ENCODE assay signal across 23 cellular contexts in the genomic region with DNA sequence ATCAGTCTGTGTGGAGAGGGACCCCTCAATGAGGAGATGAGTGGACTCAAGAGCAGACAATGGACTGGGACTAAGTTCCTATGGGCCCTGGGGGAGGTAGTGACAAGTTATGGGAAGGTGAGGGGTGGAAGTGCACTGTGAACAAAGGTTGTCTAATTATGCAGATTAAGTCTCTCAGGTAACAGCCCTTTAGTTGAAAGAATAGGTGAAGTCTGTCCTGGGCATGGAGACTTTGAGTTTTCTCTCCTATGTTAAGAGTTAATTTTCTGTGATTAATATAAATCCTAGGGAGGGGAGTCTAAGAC.
DNase-seq lines count a peak whose midpoint lies in the region; ATAC-seq, FAIRE-seq and TF ChIP-seq lines count a peak whose summit lies in the region.
"Had no signal": no experiment of that assay in that cellular context is flagged by ENCODE, and none has a peak within 500 bp of the region (broad histone marks: within the 10 kb centered on the region; RNA-seq: fewer than 3 reads in every experiment).

No MANE protein-coding gene starts in this region.

- no peak for TF ChIP-seq POLR2A in GM12878 (IDR thresholded peaks at IDR 0.05; ENCODE audit: low read depth, low read length)

- H3K27me3 ChIP-seq in GM12878 (replicated peaks in 1 of 2; ENCODE audit: control insufficient read depth in 2 of 2, insufficient read depth in 2 of 2, low read length in 1 of 2) = peaks cover 0 to 2% of the 10 kb centered on the region in 2 experiments; a peak in 2 of 4 replicates
- H3K27me3 ChIP-seq in thymus (ENCODE audit: control insufficient read depth, insufficient read depth) = no peaks in the 10 kb centered on the region

- FAIRE-seq in GM12878 (lab: Jason Lieb, UNC) = no peak

- TF ChIP-seq EP300 in GM12878 (IDR thresholded peaks at IDR 0.05; ENCODE audit: borderline replicate concordance in 1 of 2, control insufficient read depth in 1 of 2, low read depth in 2 of 2, low read length in 2 of 2) = no peak

- H3K4me1 Mint-ChIP-seq in activated naive CD4-positive, alpha-beta T cell treated with anti-CD3 and anti-CD28 coated beads, Interleukin-2, amount 10 ng/mL, durations not matched to agents 7 days and 5 days = peaks cover 19% of the 10 kb centered on the region
- no peaks in the 10 kb centered on the region for H3K4me1 Mint-ChIP-seq in type B pancreatic cell (ENCODE audit: unreplicated experiment)

- H3K79me2 ChIP-seq in GM12878 (ENCODE audit: control insufficient read depth, insufficient read depth, low read length) = no peaks in the 10 kb centered on the region

- peaks cover 30% of the 10 kb centered on the region for H3K36me3 Mint-ChIP-seq in activated naive CD4-positive, alpha-beta T cell treated with anti-CD3 and anti-CD28 coated beads, Interleukin-2, amount 10 ng/mL, durations not matched to agents 7 days and 5 days
- H3K36me3 Mint-ChIP-seq in type B pancreatic cell = no peaks in the 10 kb centered on the region

- H3K9me3 Mint-ChIP-seq in activated naive CD4-positive, alpha-beta T cell treated with anti-CD3 and anti-CD28 coated beads, Interleukin-2, amount 10 ng/mL, durations not matched to agents 7 days and 5 days = no peaks in the 10 kb centered on the region
- no peaks in the 10 kb centered on the region for H3K9me3 Mint-ChIP-seq in type B pancreatic cell

- peaks cover 14% of the 10 kb centered on the region for H3K4me1 ChIP-seq in GM12878 (ENCODE audit: control insufficient read depth, insufficient read depth, low read length)
- H3K4me1 ChIP-seq in thymus (ENCODE audit: control insufficient read depth, insufficient read depth, low read length) = peaks cover 18% of the 10 kb centered on the region
- H3K4me1 ChIP-seq: psoas muscle had no signal

- BruUV-seq in GM12878 (replicated peaks; lab: Mats Ljungman, UMichigan) = no TSS peak

- SMC1A ChIA-PET in GM12878 (lab: Charles Lee; ENCODE audit: uncharacterized antibody, unreplicated experiment) = no interaction called here

- H3K27me3 Mint-ChIP-seq in activated naive CD4-positive, alpha-beta T cell treated with anti-CD3 and anti-CD28 coated beads, Interleukin-2, amount 10 ng/mL, durations not matched to agents 7 days and 5 days = no peaks in the 10 kb centered on the region
- no peaks in the 10 kb centered on the region for H3K27me3 Mint-ChIP-seq in type B pancreatic cell

- POLR2A ChIA-PET in GM12878 (lab: Charles Lee) = no interaction called here

- no peak overlapping the region for H3K4me3 ChIP-seq in GM12878
- no peak overlapping the region for H3K4me3 ChIP-seq in thymus (ENCODE audit: low read length)
- H3K4me3 ChIP-seq: psoas muscle, smooth muscle cell had no signal

- TF ChIP-seq CTCF in GM12878 (IDR thresholded peaks at IDR 0.05 in 2 of 3, conservative IDR thresholded peaks at IDR 0.05 in 1 of 3; ENCODE audit: control insufficient read depth in 2 of 3, extremely low read depth in 1 of 3, insufficient read depth in 1 of 3, low read depth in 3 of 3, low read length in 3 of 3) (no peak), type B pancreatic cell (conservative IDR thresholded peaks at IDR 0.05) (no peak)

- H2AFZ ChIP-seq in GM12878 (ENCODE audit: control insufficient read depth, low read depth, low read length) = peak overlapping the region; percentile 77

- no peaks in the 10 kb centered on the region for H4K20me1 ChIP-seq in GM12878 (ENCODE audit: control insufficient read depth, insufficient read depth)

- H3K9me3 ChIP-seq in KOPT-K1 (ENCODE audit: insufficient read depth, low read length, poor library complexity, severe bottlenecking) (no peaks in the 10 kb centered on the region), GM12878 (replicated peaks; ENCODE audit: control insufficient read depth, insufficient read depth, low read length) (no peaks in the 10 kb centered on the region), thymus (ENCODE audit: control insufficient read depth) (peaks cover 1% of the 10 kb centered on the region)
- H3K9me3 ChIP-seq: psoas muscle had no signal

- intact Hi-C loops in GM12878 (cut with micrococcal nuclease; ENCODE audit: unreplicated experiment) = no loop called here

- H3K9ac ChIP-seq in GM12878 (ENCODE audit: control insufficient read depth, insufficient read depth, low read length) = no peak overlapping the region

- no peak for DNase-seq in activated naive CD4-positive, alpha-beta T cell treated with anti-CD3 and anti-CD28 coated beads, Interleukin-2, amount 10 ng/mL, durations not matched to agents 7 days and 5 days
- no peak for DNase-seq in activated naive CD4-positive, alpha-beta T cell treated with anti-CD3 and anti-CD28 coated beads, Interleukin-2, amount 50 U/mL, for 16 hours
- DNase-seq in GM12878 (ENCODE audit: low read depth, low spot score) (no peak), putamen (ENCODE audit: low spot score) (no peak), AG08395 (ENCODE audit: low spot score) (no peak), type B pancreatic cell (ENCODE audit: extremely low spot score, unreplicated experiment) (no peak)
- DNase-seq: anterior cingulate cortex; DMS79; effector memory CD4-positive, alpha-beta T cell; midbrain; NCI-H146; NCI-H2227 treated with DMSO at 0.1 percent for 48 hours; NCI-H774; PC-3; psoas muscle; SHP77 treated with DMSO at 0.1 percent for 48 hours; stimulated activated CD4-positive, alpha-beta T cell treated with anti-CD3 and anti-CD28 coated beads, Interleukin-4, amount 100 ng/mL, for 1 hour; T-helper 1 cell had no signal

- H3K36me3 ChIP-seq in KOPT-K1 (ENCODE audit: insufficient read depth, low read length) (peaks cover 85% of the 10 kb centered on the region), GM12878 (ENCODE audit: control insufficient read depth in 2 of 2, insufficient read depth in 2 of 2, low read length in 1 of 2) (no peaks in the 10 kb centered on the region; a peak in 1 of 4 replicates), thymus (ENCODE audit: control insufficient read depth, insufficient read depth) (peaks cover 40% of the 10 kb centered on the region)

- RAD21 ChIA-PET in GM12878 (lab: Charles Lee; ENCODE audit: unreplicated experiment) = interaction anchor here (1.1 kb wide), 1 partner anchor 20 kb away, joined by 3 read pairs; no protein-coding TSS in a partner anchor

- H3K27ac ChIP-seq in KOPT-K1 (ENCODE audit: low read depth, low read length, poor library complexity, severe bottlenecking) (peak overlapping the region; percentile 70), GM12878 (ENCODE audit: control insufficient read depth, insufficient read depth) (peak overlapping the region; percentile 55), thymus (ENCODE audit: low read depth) (peak overlapping the region; percentile 40)
- H3K27ac ChIP-seq: psoas muscle, VCaP had no signal

- CTCF ChIA-PET in activated naive CD4-positive, alpha-beta T cell treated with anti-CD3 and anti-CD28 coated beads, Interleukin-2, amount 10 ng/mL, durations not matched to agents 7 days and 5 days (lab: Charles Lee) = no interaction called here
- CTCF ChIA-PET in GM12878 (lab: Yijun Ruan, JAX) = no interaction called here

- TF ChIP-seq RAD21 in GM12878 (IDR thresholded peaks at IDR 0.05; ENCODE audit: insufficient read depth, low read depth, low read length) = no peak

- H3K27ac Mint-ChIP-seq in activated naive CD4-positive, alpha-beta T cell treated with anti-CD3 and anti-CD28 coated beads, Interleukin-2, amount 10 ng/mL, durations not matched to agents 7 days and 5 days = peak overlapping the region; percentile 33
- H3K27ac Mint-ChIP-seq in type B pancreatic cell = no peak overlapping the region

- peak overlapping the region; percentile 91 for H3K4me2 ChIP-seq in GM12878 (ENCODE audit: control insufficient read depth, insufficient read depth)
- H3K4me2 ChIP-seq: smooth muscle cell had no signal

- H3K4me3 Mint-ChIP-seq in activated naive CD4-positive, alpha-beta T cell treated with anti-CD3 and anti-CD28 coated beads, Interleukin-2, amount 10 ng/mL, durations not matched to agents 7 days and 5 days = no peak overlapping the region
- no peak overlapping the region for H3K4me3 Mint-ChIP-seq in type B pancreatic cell

- no peak for ATAC-seq in GM12878
- ATAC-seq: left lobe of liver, PC-3, psoas muscle had no signal

- in situ Hi-C loops in GM12878 (cut with MboI) = no loop called here

TF ChIP-seq in GM12878, 131 proteins besides CTCF, POLR2A, EP300 and RAD21:
- TF ChIP-seq ZNF274 (IDR thresholded peaks at IDR 0.05; ENCODE audit: insufficient read depth, insufficient read length) (no peak), MEF2B (IDR thresholded peaks at IDR 0.05; ENCODE audit: partially characterized antibody, poor library complexity, severe bottlenecking) (peak; percentile 3)
